ENCODE assay signal across 8 cellular contexts in genomic region chr6:8435845-8436168, GRCh38. TPM values are rescaled to one million over a fixed set of nuclear protein-coding genes. Genes with fewer than 3 reads are reported as not detected.
DNase-seq lines count a peak whose midpoint lies in the region; ATAC-seq and TF ChIP-seq lines count a peak whose summit lies in the region.

No MANE protein-coding gene starts in this region.

- no peaks in the 10 kb centered on the region for H3F3A ChIP-seq in GM23248 (ENCODE audit: insufficient read depth)

- H2AFZ ChIP-seq in GM23248 (peak overlapping the region; percentile 99), fibroblast of lung (ENCODE audit: low read length) (peak overlapping the region; percentile 100)

- no peak for TF ChIP-seq EP300 in ovary (IDR thresholded peaks at IDR 0.05)

- ATAC-seq in RWPE2 (ENCODE audit: low read depth) (peak; percentile 28), HG03097 (IDR thresholded peaks at IDR 0.05; ENCODE audit: low FRiP score, unreplicated experiment) (no peak)

- in situ Hi-C loops in GM23248 (cut with MboI), result no loop called here

- H3K9ac ChIP-seq in GM23248, result peak overlapping the region; percentile 99
- peak overlapping the region; percentile 97 for H3K9ac ChIP-seq in fibroblast of lung (ENCODE audit: insufficient read depth, low read length)

- H3K36me3 ChIP-seq in GM23248 (ENCODE audit: low read depth) (no peaks in the 10 kb centered on the region; the same call in 1 of the 2 replicates), RWPE2 (ENCODE audit: low read depth) (0 out of 2 replicates have a peak, but pooled peaks cover 19% of the 10 kb centered on the region), fibroblast of lung (ENCODE audit: control insufficient read depth, insufficient read depth, low read length) (peaks cover 1% of the 10 kb centered on the region), ovary (no peaks in the 10 kb centered on the region)

- H4K20me1 ChIP-seq in GM23248 (ENCODE audit: insufficient read depth) (no peaks in the 10 kb centered on the region; the same call in 1 of the 2 replicates), fibroblast of lung (ENCODE audit: control insufficient read depth, extremely low read depth, insufficient read depth, low read length) (no peaks in the 10 kb centered on the region)

- peaks cover 45% of the 10 kb centered on the region for H3K79me2 ChIP-seq in GM23248 (ENCODE audit: insufficient read depth)
- peaks cover 40% of the 10 kb centered on the region for H3K79me2 ChIP-seq in fibroblast of lung (ENCODE audit: control insufficient read depth, insufficient read depth, low read length)

- H3K27me3 ChIP-seq in GM23248 (replicated peaks; ENCODE audit: insufficient read depth) (no peaks in the 10 kb centered on the region), RWPE2 (ENCODE audit: insufficient read depth, poor library complexity, severe bottlenecking) (no peaks in the 10 kb centered on the region), fibroblast of lung (ENCODE audit: control insufficient read depth, insufficient read depth, low read length) (no peaks in the 10 kb centered on the region), ovary (no peaks in the 10 kb centered on the region)

- no peaks in the 10 kb centered on the region for H3K9me2 ChIP-seq in GM23248 (ENCODE audit: insufficient read depth)

- H3K9me3 ChIP-seq in GM23248 (ENCODE audit: low read depth) (no peaks in the 10 kb centered on the region), RWPE2 (ENCODE audit: severe bottlenecking) (no peaks in the 10 kb centered on the region), fibroblast of lung (ENCODE audit: control insufficient read depth, insufficient read depth, low read depth, low read length) (no peaks in the 10 kb centered on the region), ovary (no peaks in the 10 kb centered on the region)

- no peak for DNase-seq in GM23248
- DNase-seq in RWPE2 (ENCODE audit: low spot score), result no peak
- DNase-seq in fibroblast of lung (ENCODE audit: low read depth in 2 of 2), result no peak
- DNase-seq in ovary, result no peak
- no peak for DNase-seq in activated gamma-delta T cell (lab: John Stamatoyannopoulos, UW)
- DNase-seq in RPMI8226, result no peak
- no peak for DNase-seq in NCI-H1092 treated with DMSO at 0.1 percent for 48 hours (lab: John Stamatoyannopoulos, UW)

- peak overlapping the region; percentile 99 for H3K4me3 ChIP-seq in GM23248
- H3K4me3 ChIP-seq in RWPE2 (ENCODE audit: severe bottlenecking), result peak overlapping the region; percentile 75
- peak overlapping the region; percentile 56 to 100 (median 98) for H3K4me3 ChIP-seq in fibroblast of lung (replicated peaks in 1 of 4; ENCODE audit: control extremely low read depth in 1 of 4, insufficient read depth in 1 of 4, low read depth in 3 of 4, low read length in 4 of 4)
- peak overlapping the region; percentile 85 for H3K4me3 ChIP-seq in ovary

- TF ChIP-seq CTCF in RWPE2 (IDR thresholded peaks at IDR 0.05; ENCODE audit: poor library complexity, severe bottlenecking) (no peak), fibroblast of lung (conservative IDR thresholded peaks at IDR 0.05 in 1 of 2, IDR thresholded peaks at IDR 0.05 in 1 of 2; ENCODE audit: low read depth in 1 of 2, low read length in 2 of 2) (no peak), ovary (IDR thresholded peaks at IDR 0.05) (no peak)

- H3K27ac ChIP-seq in GM23248, result peak overlapping the region; percentile 97
- H3K27ac ChIP-seq in RWPE2 (ENCODE audit: poor library complexity, severe bottlenecking), result peak overlapping the region; percentile 66
- H3K27ac ChIP-seq in fibroblast of lung (ENCODE audit: insufficient read depth, low read length), result peak overlapping the region; percentile 99
- peak overlapping the region in 1 of 2 donors; percentile 69 for H3K27ac ChIP-seq in ovary

- intact Hi-C loops in ovary (cut with DNase I), result loop anchor here in 1 of 4 donors (10.0 kb wide), 1 partner anchor 1121 kb away; the partner anchor contains the start of gene SSR1

- H3K4me1 ChIP-seq in GM23248 (ENCODE audit: insufficient read depth) (peaks cover 33% of the 10 kb centered on the region), RWPE2 (ENCODE audit: insufficient read depth, poor library complexity, severe bottlenecking) (peaks cover 12% of the 10 kb centered on the region), fibroblast of lung (ENCODE audit: control insufficient read depth, extremely low read depth, insufficient read depth, low read length) (peaks cover 2% of the 10 kb centered on the region), ovary (ENCODE audit: insufficient read depth) (peaks cover 5% of the 10 kb centered on the region)

- peak overlapping the region; percentile 91 for H3K4me2 ChIP-seq in GM23248 (ENCODE audit: unreplicated experiment)
- H3K4me2 ChIP-seq in fibroblast of lung (ENCODE audit: extremely low read depth, insufficient read depth, low read length), result peak overlapping the region; percentile 94

- no peak for TF ChIP-seq POLR2A in ovary (IDR thresholded peaks at IDR 0.05)

- WGBS in GM23248 (ENCODE audit: low coverage in 1 of 2, low lambda C conversion rate in 2 of 2, missing lambda C conversion rate in 2 of 2), 2 experiments, result 16 to 21% methylated on average over 15 of the region's 15 CpGs
- 13 to 19% (median 15%) methylated on average over 15 of the region's 15 CpGs for WGBS in ovary, 3 donors

RNA-seq across cellular contexts. Expression of gene SLC35B3, which starts 0.5 kb away (rescaled TPM):
- 33.9 and 46.5 TPM in 2 replicates for total RNA-seq in GM23248 (2014; rRNA removed; shearing (Covaris generic))
- 52.1 and 52.9 TPM in 2 replicates for polyA plus RNA-seq in GM23248 (2016; fragmentation: Nextera tagmentation; extraction: Ambion mirVana)
- total RNA-seq in fibroblast of lung, result 18.2 and 19.0 TPM in 2 replicates
- 28.4 and 42.1 TPM in 2 replicates for polyA plus RNA-seq in fibroblast of lung
- polyA plus RNA-seq in fibroblast of lung (2012), result 25.3 and 33.8 TPM in 2 replicates
- 2.6 and 8.7 TPM in 2 replicates for polyA minus RNA-seq in fibroblast of lung (ENCODE audit: low replicate concordance)
- total RNA-seq in ovary, result 10 to 100 TPM in 3 of 7 donors, 1 to 10 TPM in 4; 4.6 to 13.8 (median 9.9) TPM
- 10 to 100 TPM in 1 of 2 donors, 1 to 10 TPM in 1; 9.3 to 15.5 TPM for polyA plus RNA-seq in ovary
